In the genomic region with DNA sequence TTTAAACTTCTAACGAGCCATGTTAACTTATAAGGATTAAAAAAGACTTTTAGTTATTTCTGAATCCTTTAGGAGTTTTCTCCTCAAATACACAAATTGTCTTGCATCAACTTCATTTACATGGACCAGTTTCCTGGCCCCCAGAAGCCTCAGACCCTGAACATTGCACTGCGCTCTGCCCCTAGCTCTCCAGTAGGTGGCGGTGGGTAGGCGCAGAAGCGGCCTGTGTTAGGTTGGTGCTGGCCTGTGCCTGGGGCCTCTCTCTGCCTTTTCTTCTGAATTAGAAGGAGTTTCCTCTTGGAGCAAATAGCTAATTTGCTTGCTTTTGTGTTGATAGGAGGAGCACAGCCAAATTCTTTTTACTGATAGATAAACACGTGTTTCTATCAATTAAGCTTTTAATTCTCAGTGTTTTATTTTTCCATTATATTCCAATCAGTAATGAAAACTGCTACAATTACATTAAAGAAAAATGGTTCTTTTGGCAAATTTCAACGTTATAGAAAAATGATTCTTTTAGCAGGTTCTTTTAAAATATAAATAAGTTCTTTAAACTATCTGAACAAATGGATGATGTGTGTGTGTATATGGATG, we compare ENCODE assay signal across 9 cellular contexts. TPM values are rescaled to one million over a fixed set of nuclear protein-coding genes. Genes with fewer than 3 reads are reported as not detected.
A peak's percentile ranks its signal among the peaks of the same experiment; 100 is the strongest.
DNase-seq lines count a peak whose midpoint lies in the region; ATAC-seq and TF ChIP-seq lines count a peak whose summit lies in the region.
"Had no signal": no experiment of that assay in that cellular context is flagged by ENCODE, and none has a peak within 500 bp of the region (broad histone marks: within the 10 kb centered on the region; RNA-seq: fewer than 3 reads in every experiment).

No MANE protein-coding gene starts in this region.

- H3K27ac ChIP-seq in GM23338 (ENCODE audit: low read depth), result no peak overlapping the region
- H3K27ac ChIP-seq in Panc1 (ENCODE audit: low read length), result no peak overlapping the region
- no peak overlapping the region for H3K27ac ChIP-seq in neural progenitor cell
- no peak overlapping the region for H3K27ac ChIP-seq in upper lobe of right lung
- H3K27ac ChIP-seq: epithelial cell of prostate had no signal

- H3K36me3 ChIP-seq in GM23338 (ENCODE audit: insufficient read depth), result no peaks in the 10 kb centered on the region; the same call in 1 of the 2 replicates
- no peaks in the 10 kb centered on the region for H3K36me3 ChIP-seq in Panc1 (ENCODE audit: control insufficient read depth, insufficient read depth, low read length)
- no peaks in the 10 kb centered on the region for H3K36me3 ChIP-seq in neural progenitor cell
- no peaks in the 10 kb centered on the region for H3K36me3 ChIP-seq in upper lobe of right lung

- CTCF ChIA-PET in Panc1 (lab: Charles Lee), result interaction anchor here (0.6 to 1.1 kb wide), 4 partner anchors 269 to 951 kb away, joined by 3 to 4 read pairs (median 3); no protein-coding TSS in a partner anchor

- H3K9me3 ChIP-seq in Panc1 (ENCODE audit: control insufficient read depth, insufficient read depth, low read depth, low read length), result no peaks in the 10 kb centered on the region
- H3K9me3 ChIP-seq in neural progenitor cell (ENCODE audit: low read depth), result no peaks in the 10 kb centered on the region
- no peaks in the 10 kb centered on the region for H3K9me3 ChIP-seq in upper lobe of right lung

- H3K4me1 Mint-ChIP-seq in GM23338 (peaks cover 9% of the 10 kb centered on the region), neural progenitor cell (peaks cover 7% of the 10 kb centered on the region)

- intact Hi-C loops in Panc1 (cut with micrococcal nuclease; ENCODE audit: unreplicated experiment), result loop anchor here (10.0 kb wide), 1 partner anchor 263 kb away; no protein-coding TSS in a partner anchor
- intact Hi-C loops in upper lobe of right lung (cut with DNase I), result no loop called here

- in situ Hi-C loops in Panc1 (cut with HindIII; ENCODE audit: low pct_unique_long_range_greater_than_20kb, low sequenced_read_pairs), result no loop called here

- H3F3A ChIP-seq in GM23338 (replicated peaks; ENCODE audit: low read depth) (no peaks in the 10 kb centered on the region), neural progenitor cell (ENCODE audit: low read depth) (peaks cover 4% of the 10 kb centered on the region)

- ATAC-seq in GM23338 (peak; percentile 94), Panc1 (peak; percentile 97), upper lobe of right lung (peak; percentile 92)

- peaks cover 16% of the 10 kb centered on the region for H3K36me3 Mint-ChIP-seq in GM23338 (ENCODE audit: low read depth)
- peaks cover 5% of the 10 kb centered on the region for H3K36me3 Mint-ChIP-seq in neural progenitor cell

- POLR2A ChIA-PET in Panc1 (lab: Charles Lee), result no interaction called here

- TF ChIP-seq CTCF in GM23338 (conservative IDR thresholded peaks at IDR 0.05; ENCODE audit: low read depth in 2 of 2) (peak; percentile 98), Panc1 (IDR thresholded peaks at IDR 0.05) (peak; percentile 96), neural progenitor cell (IDR thresholded peaks at IDR 0.05) (peak; percentile 98), upper lobe of right lung (IDR thresholded peaks at IDR 0.05) (peak; percentile 90)

- BruUV-seq in Panc1 (replicated peaks; lab: Mats Ljungman, UMichigan), result no TSS peak

- H3K4me1 ChIP-seq in GM23338 (ENCODE audit: insufficient read depth) (no peaks in the 10 kb centered on the region), Panc1 (ENCODE audit: control insufficient read depth, insufficient read depth, low read length) (no peaks in the 10 kb centered on the region), neural progenitor cell (no peaks in the 10 kb centered on the region), upper lobe of right lung (no peaks in the 10 kb centered on the region)

- H4K20me1 ChIP-seq in GM23338 (replicated peaks; ENCODE audit: insufficient read depth) (no peaks in the 10 kb centered on the region), neural progenitor cell (ENCODE audit: low read depth) (no peaks in the 10 kb centered on the region)

- no peaks in the 10 kb centered on the region for H3K9me2 ChIP-seq in GM23338 (ENCODE audit: insufficient read depth)

- H3K79me2 ChIP-seq in GM23338 (replicated peaks; ENCODE audit: insufficient read depth) (no peaks in the 10 kb centered on the region), neural progenitor cell (ENCODE audit: low read depth) (no peaks in the 10 kb centered on the region)

- H3K9ac ChIP-seq in neural progenitor cell, result no peak overlapping the region

- no peak overlapping the region for H3K4me3 ChIP-seq in GM23338
- H3K4me3 ChIP-seq in Panc1 (ENCODE audit: low read depth in 2 of 2, low read length in 2 of 2), result no peak overlapping the region
- no peak overlapping the region for H3K4me3 ChIP-seq in neural progenitor cell
- no peak overlapping the region for H3K4me3 ChIP-seq in upper lobe of right lung

- H3K4me2 ChIP-seq in GM23338 (no peak overlapping the region), neural progenitor cell (no peak overlapping the region)

- H3K27ac Mint-ChIP-seq in GM23338, result no peak overlapping the region
- no peak overlapping the region for H3K27ac Mint-ChIP-seq in neural progenitor cell

- H2AFZ ChIP-seq in GM23338 (no peak overlapping the region), neural progenitor cell (replicated peaks) (no peak overlapping the region)

- no peaks in the 10 kb centered on the region for H3K27me3 ChIP-seq in GM23338 (ENCODE audit: insufficient read depth)
- no peaks in the 10 kb centered on the region for H3K27me3 ChIP-seq in Panc1 (ENCODE audit: control insufficient read depth, insufficient read depth, low read length)
- no peaks in the 10 kb centered on the region for H3K27me3 ChIP-seq in neural progenitor cell
- H3K27me3 ChIP-seq in upper lobe of right lung, result no peaks in the 10 kb centered on the region

- no peaks in the 10 kb centered on the region for H3K9me3 Mint-ChIP-seq in GM23338
- no peaks in the 10 kb centered on the region for H3K9me3 Mint-ChIP-seq in neural progenitor cell

- DNase-seq in ELF-1 (ENCODE audit: low read depth, low spot score) (peak; percentile 79), GM23338 (ENCODE audit: low spot score) (peak; percentile 88), LHCN-M2 (ENCODE audit: low read depth) (peak; percentile 44), Panc1 (ENCODE audit: low read depth, low spot score) (no peak), activated T-helper 1 cell treated with Interleukin-2 at 50 U/mL for 16 hours (ENCODE audit: low read depth) (peak; percentile 9), fibroblast of the conjunctiva (ENCODE audit: low read depth) (peak; percentile 53), neural progenitor cell (ENCODE audit: low spot score) (peak; percentile 86), upper lobe of right lung (peak; percentile 72)

- H3K4me3 Mint-ChIP-seq in GM23338, result no peak overlapping the region
- no peak overlapping the region for H3K4me3 Mint-ChIP-seq in neural progenitor cell

- H3K27me3 Mint-ChIP-seq in GM23338 (ENCODE audit: insufficient read depth, low read depth, poor library complexity) (peaks cover 3% of the 10 kb centered on the region), neural progenitor cell (ENCODE audit: insufficient read depth, low read depth) (no peaks in the 10 kb centered on the region)

TF ChIP-seq in GM23338, 12 proteins besides CTCF, POLR2A, EP300 and RAD21:
- TF ChIP-seq EZH2 (IDR thresholded peaks at IDR 0.05; ENCODE audit: low read depth, unreplicated experiment) (no peak), STAT1 (IDR thresholded peaks at IDR 0.05; ENCODE audit: unreplicated experiment) (no peak), EZH2phosphoT487 (IDR thresholded peaks at IDR 0.05; ENCODE audit: unreplicated experiment) (no peak)
- TF ChIP-seq, protein P1, sequence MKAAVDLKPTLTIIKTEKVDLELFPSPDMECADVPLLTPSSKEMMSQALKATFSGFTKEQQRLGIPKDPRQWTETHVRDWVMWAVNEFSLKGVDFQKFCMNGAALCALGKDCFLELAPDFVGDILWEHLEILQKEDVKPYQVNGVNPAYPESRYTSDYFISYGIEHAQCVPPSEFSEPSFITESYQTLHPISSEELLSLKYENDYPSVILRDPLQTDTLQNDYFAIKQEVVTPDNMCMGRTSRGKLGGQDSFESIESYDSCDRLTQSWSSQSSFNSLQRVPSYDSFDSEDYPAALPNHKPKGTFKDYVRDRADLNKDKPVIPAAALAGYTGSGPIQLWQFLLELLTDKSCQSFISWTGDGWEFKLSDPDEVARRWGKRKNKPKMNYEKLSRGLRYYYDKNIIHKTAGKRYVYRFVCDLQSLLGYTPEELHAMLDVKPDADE (IDR thresholded peaks at IDR 0.05), result no peak
TF ChIP-seq in GM23338: peak in this region for 0.

RNA-seq across cellular contexts. Expression of gene DTD1, which starts 44.4 kb away (rescaled TPM):
- total RNA-seq in GM23338 (2014; rRNA removed; shearing (Covaris generic)), result 69.8 and 82.7 TPM in 2 replicates
- polyA plus RNA-seq in GM23338 (2016; fragmentation: Nextera tagmentation; extraction: Ambion mirVana), result 65.6 and 74.0 TPM in 2 replicates
- total RNA-seq in LHCN-M2 (2014; rRNA removed) (71.4 and 78.7 TPM in 2 replicates), Panc1 (2021; ENCODE audit: unreplicated experiment) (23.6 TPM), neural progenitor cell (ENCODE audit: low replicate concordance) (89.0 and 92.6 TPM in 2 replicates), upper lobe of right lung (19.9 TPM)
- 72.4 TPM for polyA plus RNA-seq in LHCN-M2 (2012)
- 16.4 TPM for polyA plus RNA-seq in Panc1 (2012; ENCODE audit: insufficient read length)
